In the genomic region with DNA sequence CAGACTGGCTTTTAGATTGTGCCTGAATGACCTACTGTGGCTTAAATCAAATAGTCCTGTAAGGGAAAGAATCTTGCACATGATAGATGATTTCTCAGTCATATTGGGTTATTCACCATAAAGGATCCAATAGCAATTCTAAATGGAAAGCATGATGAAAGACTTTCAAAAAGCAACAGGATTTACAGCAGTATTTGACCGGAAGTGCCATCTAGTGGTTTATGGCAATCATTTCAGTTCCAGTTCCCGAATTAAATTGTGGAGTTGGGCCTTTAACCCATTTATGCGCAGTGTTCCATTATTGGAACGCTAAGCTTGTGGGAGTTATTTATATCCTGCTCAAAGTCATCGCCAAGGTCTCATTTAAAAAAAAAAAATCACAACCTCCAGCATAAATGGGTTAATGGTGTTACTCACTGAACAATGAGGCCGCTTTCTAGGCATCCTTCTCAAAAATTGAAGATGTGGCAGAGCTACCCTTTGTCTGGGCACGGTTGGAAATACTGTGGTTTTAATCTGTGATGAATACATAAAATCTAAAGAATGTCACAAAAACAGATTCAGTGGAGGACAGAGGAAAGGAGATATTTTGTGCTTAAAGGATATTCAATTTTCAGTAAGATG, we compare ENCODE assay signal across 8 cellular contexts.
DNase-seq lines count a peak whose midpoint lies in the region; ATAC-seq and TF ChIP-seq lines count a peak whose summit lies in the region.

No MANE protein-coding gene starts in this region.

- peaks cover 65% of the 10 kb centered on the region for H3K4me1 ChIP-seq in left ventricle myocardium inferior

- H3K27ac ChIP-seq in VCaP (no peak overlapping the region), left ventricle myocardium inferior (replicated peaks) (no peak overlapping the region)

- no peaks in the 10 kb centered on the region for H3K27me3 ChIP-seq in left ventricle myocardium inferior (ENCODE audit: low read depth)

- H3K27ac Mint-ChIP-seq in stimulated activated effector memory CD8-positive, alpha-beta T cell treated with anti-CD3 and anti-CD28 coated beads, Interleukin-12 subunit alpha, Interleukin-12 subunit beta, amount 100 ng/mL, for 72 hours, result no peak overlapping the region

- H3K9me3 Mint-ChIP-seq in stimulated activated effector memory CD8-positive, alpha-beta T cell treated with anti-CD3 and anti-CD28 coated beads, Interleukin-12 subunit alpha, Interleukin-12 subunit beta, amount 100 ng/mL, for 72 hours, result no peaks in the 10 kb centered on the region

- no peak for ATAC-seq in GM21619 (IDR thresholded peaks at IDR 0.05; ENCODE audit: unreplicated experiment)
- ATAC-seq in stimulated activated effector memory CD8-positive, alpha-beta T cell treated with anti-CD3 and anti-CD28 coated beads, Interleukin-12 subunit alpha, Interleukin-12 subunit beta, amount 100 ng/mL, for 72 hours, result no peak
- ATAC-seq in HG02678 (IDR thresholded peaks at IDR 0.05; ENCODE audit: unreplicated experiment), result no peak

- no peaks in the 10 kb centered on the region for H3K9me3 ChIP-seq in left ventricle myocardium inferior (replicated peaks)

- H3K4me3 ChIP-seq in left ventricle myocardium inferior, result no peak overlapping the region

- peaks cover 14% of the 10 kb centered on the region for H3K36me3 ChIP-seq in left ventricle myocardium inferior

- H3K4me1 Mint-ChIP-seq in stimulated activated effector memory CD8-positive, alpha-beta T cell treated with anti-CD3 and anti-CD28 coated beads, Interleukin-12 subunit alpha, Interleukin-12 subunit beta, amount 100 ng/mL, for 72 hours, result peaks cover 12% of the 10 kb centered on the region

- TF ChIP-seq CTCF in VCaP (conservative IDR thresholded peaks at IDR 0.05) (peak; percentile 80), left ventricle myocardium inferior (IDR thresholded peaks at IDR 0.05; ENCODE audit: borderline replicate concordance) (peak; percentile 73)

- peak; percentile 59 for DNase-seq in GM03348 (ENCODE audit: low spot score)
- DNase-seq in NCI-H1105 (lab: John Stamatoyannopoulos, UW), result peak; percentile 9
- no peak for DNase-seq in left ventricle myocardium inferior
- DNase-seq in stromal cell of bone marrow (ENCODE audit: low read depth), result peak; percentile 57
- no peak for DNase-seq in stimulated activated effector memory CD8-positive, alpha-beta T cell treated with anti-CD3 and anti-CD28 coated beads, Interleukin-12 subunit alpha, Interleukin-12 subunit beta, amount 100 ng/mL, for 72 hours (ENCODE audit: low spot score in 2 of 2)

- intact Hi-C loops in left ventricle myocardium inferior (cut with micrococcal nuclease), result no loop called here

- no peaks in the 10 kb centered on the region for H3K36me3 Mint-ChIP-seq in stimulated activated effector memory CD8-positive, alpha-beta T cell treated with anti-CD3 and anti-CD28 coated beads, Interleukin-12 subunit alpha, Interleukin-12 subunit beta, amount 100 ng/mL, for 72 hours

- no peak overlapping the region for H3K4me3 Mint-ChIP-seq in stimulated activated effector memory CD8-positive, alpha-beta T cell treated with anti-CD3 and anti-CD28 coated beads, Interleukin-12 subunit alpha, Interleukin-12 subunit beta, amount 100 ng/mL, for 72 hours

Comparison
In these comparisons a context has a peak if more than half of its experiments do, and no peak if none do; other contexts are left out.
1. DNase-seq: peak in GM03348 (single experiment), NCI-H1105 (single experiment) and stromal cell of bone marrow (single experiment); none in left ventricle myocardium inferior (single experiment) and stimulated activated effector memory CD8-positive, alpha-beta T cell treated with anti-CD3 and anti-CD28 coated beads, Interleukin-12 subunit alpha, Interleukin-12 subunit beta, amount 100 ng/mL, for 72 hours (0 of 2).